1 cellular context compared by ENCODE assay signal in the genomic region with DNA sequence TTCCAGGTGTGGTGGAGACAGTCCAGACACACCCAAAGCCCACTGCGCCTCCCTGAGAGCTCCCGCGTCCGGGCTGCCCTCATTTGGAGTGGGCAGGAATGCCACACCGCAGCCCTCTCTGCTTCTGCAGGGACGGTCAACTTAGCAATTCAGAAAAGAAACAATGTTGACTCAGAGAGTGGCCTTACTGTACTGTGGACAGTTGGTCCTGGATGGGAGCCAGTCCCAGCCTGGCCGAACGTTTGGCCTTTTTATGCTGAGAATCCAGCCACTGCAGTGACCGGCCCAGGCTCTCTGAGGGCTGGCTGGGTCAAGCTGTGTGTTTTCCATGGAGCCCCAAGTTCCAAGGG.
TF ChIP-seq lines count a peak whose summit lies in the region.

No MANE protein-coding gene starts in this region.

TF ChIP-seq in HepG2, 621 proteins besides CTCF, POLR2A, EP300 and RAD21 (continued from another document and continues in another):
- TF ChIP-seq FOXC1 (CRISPR knock-in tag; IDR thresholded peaks at IDR 0.05; ENCODE audit: borderline replicate concordance) (no peak), ZNF136 (CRISPR knock-in tag; IDR thresholded peaks at IDR 0.05; ENCODE audit: low read depth) (no peak), NONO (IDR thresholded peaks at IDR 0.05) (no peak), NONO (CRISPR knock-in tag; conservative IDR thresholded peaks at IDR 0.05) (no peak), FOXA1 (IDR thresholded peaks at IDR 0.05) (no peak), FOXA1 (CRISPR knock-in tag; IDR thresholded peaks at IDR 0.05) (peak; percentile 68), ZNF350 (CRISPR knock-in tag; IDR thresholded peaks at IDR 0.05; ENCODE audit: borderline replicate concordance, low read depth) (no peak), TBL1XR1 (IDR thresholded peaks at IDR 0.05; ENCODE audit: borderline replicate concordance, low read length, partially characterized antibody) (no peak), SALL1 (CRISPR knock-in tag; IDR thresholded peaks at IDR 0.05) (peak; percentile 45), ONECUT2 (CRISPR knock-in tag; IDR thresholded peaks at IDR 0.05) (no peak), SSRP1 (CRISPR knock-in tag; IDR thresholded peaks at IDR 0.05) (no peak), ZFX (CRISPR knock-in tag; IDR thresholded peaks at IDR 0.05; ENCODE audit: low read depth) (no peak), ZC3H13 (CRISPR knock-in tag; IDR thresholded peaks at IDR 0.05) (no peak), XRCC5 (optimal IDR thresholded peaks at IDR 0.05; ENCODE audit: low read length) (peak; percentile 42), NFYB (CRISPR knock-in tag; IDR thresholded peaks at IDR 0.05) (no peak), ZNF644 (CRISPR knock-in tag; IDR thresholded peaks at IDR 0.05; ENCODE audit: low read depth) (no peak), ZNF317 (CRISPR knock-in tag; IDR thresholded peaks at IDR 0.05) (no peak), NFE2L2 (IDR thresholded peaks at IDR 0.05; ENCODE audit: low read length) (no peak), ZNF124 (CRISPR knock-in tag; IDR thresholded peaks at IDR 0.05) (no peak), ZNF660 (CRISPR knock-in tag; IDR thresholded peaks at IDR 0.05; ENCODE audit: borderline replicate concordance, low read depth) (no peak)
- TF ChIP-seq, protein P1, sequence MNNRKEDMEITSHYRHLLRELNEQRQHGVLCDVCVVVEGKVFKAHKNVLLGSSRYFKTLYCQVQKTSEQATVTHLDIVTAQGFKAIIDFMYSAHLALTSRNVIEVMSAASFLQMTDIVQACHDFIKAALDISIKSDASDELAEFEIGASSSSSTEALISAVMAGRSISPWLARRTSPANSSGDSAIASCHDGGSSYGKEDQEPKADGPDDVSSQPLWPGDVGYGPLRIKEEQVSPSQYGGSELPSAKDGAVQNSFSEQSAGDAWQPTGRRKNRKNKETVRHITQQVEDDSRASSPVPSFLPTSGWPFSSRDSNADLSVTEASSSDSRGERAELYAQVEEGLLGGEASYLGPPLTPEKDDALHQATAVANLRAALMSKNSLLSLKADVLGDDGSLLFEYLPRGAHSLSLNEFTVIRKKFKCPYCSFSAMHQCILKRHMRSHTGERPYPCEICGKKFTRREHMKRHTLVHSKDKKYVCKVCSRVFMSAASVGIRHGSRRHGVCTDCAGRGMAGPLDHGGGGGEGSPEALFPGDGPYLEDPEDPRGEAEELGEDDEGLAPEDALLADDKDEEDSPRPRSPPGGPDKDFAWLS (CRISPR knock-in tag; IDR thresholded peaks at IDR 0.05; ENCODE audit: borderline replicate concordance): no peak
- TF ChIP-seq, protein P2, sequence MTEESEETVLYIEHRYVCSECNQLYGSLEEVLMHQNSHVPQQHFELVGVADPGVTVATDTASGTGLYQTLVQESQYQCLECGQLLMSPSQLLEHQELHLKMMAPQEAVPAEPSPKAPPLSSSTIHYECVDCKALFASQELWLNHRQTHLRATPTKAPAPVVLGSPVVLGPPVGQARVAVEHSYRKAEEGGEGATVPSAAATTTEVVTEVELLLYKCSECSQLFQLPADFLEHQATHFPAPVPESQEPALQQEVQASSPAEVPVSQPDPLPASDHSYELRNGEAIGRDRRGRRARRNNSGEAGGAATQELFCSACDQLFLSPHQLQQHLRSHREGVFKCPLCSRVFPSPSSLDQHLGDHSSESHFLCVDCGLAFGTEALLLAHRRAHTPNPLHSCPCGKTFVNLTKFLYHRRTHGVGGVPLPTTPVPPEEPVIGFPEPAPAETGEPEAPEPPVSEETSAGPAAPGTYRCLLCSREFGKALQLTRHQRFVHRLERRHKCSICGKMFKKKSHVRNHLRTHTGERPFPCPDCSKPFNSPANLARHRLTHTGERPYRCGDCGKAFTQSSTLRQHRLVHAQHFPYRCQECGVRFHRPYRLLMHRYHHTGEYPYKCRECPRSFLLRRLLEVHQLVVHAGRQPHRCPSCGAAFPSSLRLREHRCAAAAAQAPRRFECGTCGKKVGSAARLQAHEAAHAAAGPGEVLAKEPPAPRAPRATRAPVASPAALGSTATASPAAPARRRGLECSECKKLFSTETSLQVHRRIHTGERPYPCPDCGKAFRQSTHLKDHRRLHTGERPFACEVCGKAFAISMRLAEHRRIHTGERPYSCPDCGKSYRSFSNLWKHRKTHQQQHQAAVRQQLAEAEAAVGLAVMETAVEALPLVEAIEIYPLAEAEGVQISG (CRISPR knock-in tag; IDR thresholded peaks at IDR 0.05): no peak
- TF ChIP-seq, protein P3, sequence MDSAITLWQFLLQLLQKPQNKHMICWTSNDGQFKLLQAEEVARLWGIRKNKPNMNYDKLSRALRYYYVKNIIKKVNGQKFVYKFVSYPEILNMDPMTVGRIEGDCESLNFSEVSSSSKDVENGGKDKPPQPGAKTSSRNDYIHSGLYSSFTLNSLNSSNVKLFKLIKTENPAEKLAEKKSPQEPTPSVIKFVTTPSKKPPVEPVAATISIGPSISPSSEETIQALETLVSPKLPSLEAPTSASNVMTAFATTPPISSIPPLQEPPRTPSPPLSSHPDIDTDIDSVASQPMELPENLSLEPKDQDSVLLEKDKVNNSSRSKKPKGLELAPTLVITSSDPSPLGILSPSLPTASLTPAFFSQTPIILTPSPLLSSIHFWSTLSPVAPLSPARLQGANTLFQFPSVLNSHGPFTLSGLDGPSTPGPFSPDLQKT (CRISPR knock-in tag; IDR thresholded peaks at IDR 0.05; ENCODE audit: borderline replicate concordance): no peak
- TF ChIP-seq, protein P4, sequence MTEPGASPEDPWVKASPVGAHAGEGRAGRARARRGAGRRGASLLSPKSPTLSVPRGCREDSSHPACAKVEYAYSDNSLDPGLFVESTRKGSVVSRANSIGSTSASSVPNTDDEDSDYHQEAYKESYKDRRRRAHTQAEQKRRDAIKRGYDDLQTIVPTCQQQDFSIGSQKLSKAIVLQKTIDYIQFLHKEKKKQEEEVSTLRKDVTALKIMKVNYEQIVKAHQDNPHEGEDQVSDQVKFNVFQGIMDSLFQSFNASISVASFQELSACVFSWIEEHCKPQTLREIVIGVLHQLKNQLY (CRISPR knock-in tag; IDR thresholded peaks at IDR 0.05): no peak
- TF ChIP-seq, protein P5, sequence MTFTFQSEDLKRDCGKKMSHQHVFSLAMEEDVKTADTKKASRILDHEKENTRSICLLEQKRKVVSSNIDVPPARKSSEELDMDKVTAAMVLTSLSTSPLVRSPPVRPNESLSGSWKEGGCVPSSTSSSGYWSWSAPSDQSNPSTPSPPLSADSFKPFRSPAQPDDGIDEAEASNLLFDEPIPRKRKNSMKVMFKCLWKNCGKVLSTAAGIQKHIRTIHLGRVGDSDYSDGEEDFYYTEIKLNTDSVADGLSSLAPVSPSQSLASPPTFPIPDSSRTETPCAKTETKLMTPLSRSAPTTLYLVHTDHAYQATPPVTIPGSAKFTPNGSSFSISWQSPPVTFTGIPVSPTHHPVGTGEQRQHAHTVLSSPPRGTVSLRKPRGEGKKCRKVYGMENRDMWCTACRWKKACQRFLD (CRISPR knock-in tag; IDR thresholded peaks at IDR 0.05; ENCODE audit: borderline replicate concordance): no peak
- TF ChIP-seq, protein P6, sequence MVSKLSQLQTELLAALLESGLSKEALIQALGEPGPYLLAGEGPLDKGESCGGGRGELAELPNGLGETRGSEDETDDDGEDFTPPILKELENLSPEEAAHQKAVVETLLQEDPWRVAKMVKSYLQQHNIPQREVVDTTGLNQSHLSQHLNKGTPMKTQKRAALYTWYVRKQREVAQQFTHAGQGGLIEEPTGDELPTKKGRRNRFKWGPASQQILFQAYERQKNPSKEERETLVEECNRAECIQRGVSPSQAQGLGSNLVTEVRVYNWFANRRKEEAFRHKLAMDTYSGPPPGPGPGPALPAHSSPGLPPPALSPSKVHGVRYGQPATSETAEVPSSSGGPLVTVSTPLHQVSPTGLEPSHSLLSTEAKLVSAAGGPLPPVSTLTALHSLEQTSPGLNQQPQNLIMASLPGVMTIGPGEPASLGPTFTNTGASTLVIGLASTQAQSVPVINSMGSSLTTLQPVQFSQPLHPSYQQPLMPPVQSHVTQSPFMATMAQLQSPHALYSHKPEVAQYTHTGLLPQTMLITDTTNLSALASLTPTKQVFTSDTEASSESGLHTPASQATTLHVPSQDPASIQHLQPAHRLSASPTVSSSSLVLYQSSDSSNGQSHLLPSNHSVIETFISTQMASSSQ (IDR thresholded peaks at IDR 0.05; ENCODE audit: low read depth): no peak
- TF ChIP-seq, protein P6 (CRISPR knock-in tag; IDR thresholded peaks at IDR 0.05; ENCODE audit: borderline replicate concordance): no peak
- TF ChIP-seq, protein P7, sequence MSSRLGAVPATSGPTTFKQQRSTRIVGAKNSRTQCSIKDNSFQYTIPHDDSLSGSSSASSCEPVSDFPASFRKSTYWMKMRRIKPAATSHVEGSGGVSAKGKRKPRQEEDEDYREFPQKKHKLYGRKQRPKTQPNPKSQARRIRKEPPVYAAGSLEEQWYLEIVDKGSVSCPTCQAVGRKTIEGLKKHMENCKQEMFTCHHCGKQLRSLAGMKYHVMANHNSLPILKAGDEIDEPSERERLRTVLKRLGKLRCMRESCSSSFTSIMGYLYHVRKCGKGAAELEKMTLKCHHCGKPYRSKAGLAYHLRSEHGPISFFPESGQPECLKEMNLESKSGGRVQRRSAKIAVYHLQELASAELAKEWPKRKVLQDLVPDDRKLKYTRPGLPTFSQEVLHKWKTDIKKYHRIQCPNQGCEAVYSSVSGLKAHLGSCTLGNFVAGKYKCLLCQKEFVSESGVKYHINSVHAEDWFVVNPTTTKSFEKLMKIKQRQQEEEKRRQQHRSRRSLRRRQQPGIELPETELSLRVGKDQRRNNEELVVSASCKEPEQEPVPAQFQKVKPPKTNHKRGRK (CRISPR knock-in tag; IDR thresholded peaks at IDR 0.05): no peak
- TF ChIP-seq, protein P8, sequence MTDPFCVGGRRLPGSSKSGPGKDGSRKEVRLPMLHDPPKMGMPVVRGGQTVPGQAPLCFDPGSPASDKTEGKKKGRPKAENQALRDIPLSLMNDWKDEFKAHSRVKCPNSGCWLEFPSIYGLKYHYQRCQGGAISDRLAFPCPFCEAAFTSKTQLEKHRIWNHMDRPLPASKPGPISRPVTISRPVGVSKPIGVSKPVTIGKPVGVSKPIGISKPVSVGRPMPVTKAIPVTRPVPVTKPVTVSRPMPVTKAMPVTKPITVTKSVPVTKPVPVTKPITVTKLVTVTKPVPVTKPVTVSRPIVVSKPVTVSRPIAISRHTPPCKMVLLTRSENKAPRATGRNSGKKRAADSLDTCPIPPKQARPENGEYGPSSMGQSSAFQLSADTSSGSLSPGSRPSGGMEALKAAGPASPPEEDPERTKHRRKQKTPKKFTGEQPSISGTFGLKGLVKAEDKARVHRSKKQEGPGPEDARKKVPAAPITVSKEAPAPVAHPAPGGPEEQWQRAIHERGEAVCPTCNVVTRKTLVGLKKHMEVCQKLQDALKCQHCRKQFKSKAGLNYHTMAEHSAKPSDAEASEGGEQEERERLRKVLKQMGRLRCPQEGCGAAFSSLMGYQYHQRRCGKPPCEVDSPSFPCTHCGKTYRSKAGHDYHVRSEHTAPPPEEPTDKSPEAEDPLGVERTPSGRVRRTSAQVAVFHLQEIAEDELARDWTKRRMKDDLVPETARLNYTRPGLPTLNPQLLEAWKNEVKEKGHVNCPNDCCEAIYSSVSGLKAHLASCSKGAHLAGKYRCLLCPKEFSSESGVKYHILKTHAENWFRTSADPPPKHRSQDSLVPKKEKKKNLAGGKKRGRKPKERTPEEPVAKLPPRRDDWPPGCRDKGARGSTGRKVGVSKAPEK (CRISPR knock-in tag; IDR thresholded peaks at IDR 0.05; ENCODE audit: borderline replicate concordance): 0 out of 2 replicates have a peak, but pooled peaks have one; percentile 61
- TF ChIP-seq, protein P9, sequence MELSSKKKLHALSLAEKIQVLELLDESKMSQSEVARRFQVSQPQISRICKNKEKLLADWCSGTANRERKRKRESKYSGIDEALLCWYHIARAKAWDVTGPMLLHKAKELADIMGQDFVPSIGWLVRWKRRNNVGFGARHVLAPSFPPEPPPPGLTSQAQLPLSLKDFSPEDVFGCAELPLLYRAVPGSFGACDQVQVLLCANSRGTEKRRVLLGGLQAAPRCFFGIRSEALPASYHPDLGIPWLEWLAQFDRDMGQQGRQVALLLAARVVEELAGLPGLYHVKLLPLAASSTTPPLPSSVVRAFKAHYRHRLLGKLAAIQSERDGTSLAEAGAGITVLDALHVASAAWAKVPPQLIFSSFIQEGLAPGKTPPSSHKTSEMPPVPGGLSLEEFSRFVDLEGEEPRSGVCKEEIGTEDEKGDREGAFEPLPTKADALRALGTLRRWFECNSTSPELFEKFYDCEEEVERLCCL (CRISPR knock-in tag; IDR thresholded peaks at IDR 0.05; ENCODE audit: borderline replicate concordance): no peak
- TF ChIP-seq, protein P10, sequence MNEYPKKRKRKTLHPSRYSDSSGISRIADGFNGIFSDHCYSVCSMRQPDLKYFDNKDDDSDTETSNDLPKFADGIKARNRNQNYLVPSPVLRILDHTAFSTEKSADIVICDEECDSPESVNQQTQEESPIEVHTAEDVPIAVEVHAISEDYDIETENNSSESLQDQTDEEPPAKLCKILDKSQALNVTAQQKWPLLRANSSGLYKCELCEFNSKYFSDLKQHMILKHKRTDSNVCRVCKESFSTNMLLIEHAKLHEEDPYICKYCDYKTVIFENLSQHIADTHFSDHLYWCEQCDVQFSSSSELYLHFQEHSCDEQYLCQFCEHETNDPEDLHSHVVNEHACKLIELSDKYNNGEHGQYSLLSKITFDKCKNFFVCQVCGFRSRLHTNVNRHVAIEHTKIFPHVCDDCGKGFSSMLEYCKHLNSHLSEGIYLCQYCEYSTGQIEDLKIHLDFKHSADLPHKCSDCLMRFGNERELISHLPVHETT (CRISPR knock-in tag; conservative IDR thresholded peaks at IDR 0.05): no peak
